In genomic region chr2:159117658-159118057, GRCh38 we compare ENCODE assay signal across 19 cellular contexts.
"Had no signal": no experiment of that assay in that cellular context is flagged by ENCODE, and none has a peak within 500 bp of the region (broad histone marks: within the 10 kb centered on the region; RNA-seq: fewer than 3 reads in every experiment).

No MANE protein-coding gene starts in this region.

- ATAC-seq: gastroesophageal sphincter; naive thymus-derived CD4-positive, alpha-beta T cell had no signal

- H3K27ac ChIP-seq: epithelial cell of prostate, lower lobe of right lung, stomach, thoracic aorta had no signal

- DNase-seq: effector memory CD8-positive, alpha-beta T cell; foreskin fibroblast; glutamatergic neuron; islet precursor cell; lower lobe of right lung; mesenchymal stem cell; naive thymus-derived CD4-positive, alpha-beta T cell; posterior cingulate gyrus; small intestine; stimulated activated CD4-positive, alpha-beta T cell treated with anti-CD3 and anti-CD28 coated beads, Interleukin-12 subunit alpha, Interleukin-12 subunit beta, amount 100 ng/mL, for 4 hours; stimulated activated naive CD4-positive, alpha-beta T cell; stomach; substantia nigra; trophoblast cell; uterus had no signal

- H3K4me3 ChIP-seq: esophagus muscularis mucosa, gastroesophageal sphincter, lower lobe of right lung, stomach, thoracic aorta, uterus had no signal

- H3K36me3 ChIP-seq: esophagus muscularis mucosa, gastroesophageal sphincter, lower lobe of right lung, stomach, thoracic aorta, uterus had no signal

- H3K27me3 ChIP-seq: esophagus muscularis mucosa, gastroesophageal sphincter, stomach, uterus had no signal

- H3K9me3 ChIP-seq: esophagus muscularis mucosa, gastroesophageal sphincter, lower lobe of right lung, stomach, thoracic aorta, uterus had no signal
